6 cellular contexts compared by ENCODE assay signal in the genomic region with DNA sequence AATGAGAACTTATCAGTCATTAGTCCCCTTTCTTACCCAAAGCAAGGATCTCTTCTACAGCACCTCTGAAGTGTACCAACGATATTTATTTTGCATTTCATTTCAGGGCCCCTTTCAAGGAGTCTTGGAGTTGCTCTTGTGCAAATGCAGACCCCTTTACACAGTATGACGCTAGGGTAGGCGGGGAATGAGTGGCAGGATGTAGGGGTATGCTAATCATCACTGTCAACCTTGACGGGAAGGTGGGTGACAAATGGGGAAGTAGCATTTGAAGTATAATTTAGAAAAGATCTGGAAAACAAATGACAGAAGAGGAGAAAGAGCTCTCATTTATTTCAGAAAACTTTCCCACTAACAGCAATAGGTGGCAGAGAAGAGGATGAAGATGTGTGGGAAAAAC.
"Had no signal": no experiment of that assay in that cellular context is flagged by ENCODE, and none has a peak within 500 bp of the region (broad histone marks: within the 10 kb centered on the region; RNA-seq: fewer than 3 reads in every experiment).

No MANE protein-coding gene starts in this region.

- H3K4me2 ChIP-seq: GM23338 had no signal

- H3K4me3 Mint-ChIP-seq: GM23338, H9, IgD-negative memory B cell had no signal

- H2AFZ ChIP-seq: GM23338 had no signal

- H3K27me3 Mint-ChIP-seq: IgD-negative memory B cell had no signal

- DNase-seq: H9, HCEC 1CT had no signal

- ATAC-seq: GM23338, HepG2 had no signal

- H3K4me1 Mint-ChIP-seq: GM23338, H9 had no signal

- H3K27ac ChIP-seq: HL-60 had no signal

- H3K4me3 ChIP-seq: GM23338 had no signal

- H3K27ac Mint-ChIP-seq: GM23338, H9, IgD-negative memory B cell had no signal
